In genomic region chr2:127103243-127104165, GRCh38 we compare ENCODE assay signal across 15 cellular contexts. TPM values are rescaled to one million over a fixed set of nuclear protein-coding genes. Genes with fewer than 3 reads are reported as not detected.
A peak's percentile ranks its signal among the peaks of the same experiment; 100 is the strongest.
DNase-seq lines count a peak whose midpoint lies in the region; TF ChIP-seq lines count a peak whose summit lies in the region.
"Had no signal": no experiment of that assay in that cellular context is flagged by ENCODE, and none has a peak within 500 bp of the region (broad histone marks: within the 10 kb centered on the region; RNA-seq: fewer than 3 reads in every experiment).

No MANE protein-coding gene starts in this region.

- H3K4me1 ChIP-seq in esophagus squamous epithelium (peaks cover 0 to 78% (median 31%) of the 10 kb centered on the region in 3 donors), tibial artery (peaks cover 0 to 30% (median 14%) of the 10 kb centered on the region in 4 donors)

- DNase-seq in activated CD8-positive, alpha-beta memory T cell treated with anti-CD3 and anti-CD28 coated beads for 24 hours = peak; percentile 44
- no peak for DNase-seq in activated CD8-positive, alpha-beta memory T cell treated with anti-CD3 and anti-CD28 coated beads, Interleukin-2, amount 50 U/mL, for 48 hours
- DNase-seq in esophagus squamous epithelium (lab: John Stamatoyannopoulos, UW) (no peak), nucleus accumbens (lab: John Stamatoyannopoulos, UW) (peak in 36 of 56 donors; percentile 31 to 76 (median 60)), tibial artery (peak; percentile 16 to 60), cerebellum (ENCODE audit: low spot score) (no peak)
- DNase-seq in stimulated activated CD4-positive, alpha-beta T cell treated with anti-CD3 and anti-CD28 coated beads, Interleukin-4, amount 100 ng/mL, for 1 hour = no peak
- DNase-seq in stimulated activated CD4-positive, alpha-beta T cell treated with anti-CD3 and anti-CD28 coated beads, Interleukin-2, amount 100 ng/mL, for 48 hours = no peak
- DNase-seq: effector memory CD8-positive, alpha-beta T cell; NCI-H1048; NCI-H510A; upper lobe of right lung had no signal

- no peak for TF ChIP-seq POLR2A in esophagus squamous epithelium (IDR thresholded peaks at IDR 0.05)

- H3K27ac ChIP-seq in esophagus squamous epithelium = peak overlapping the region; percentile 16 to 90 (median 81)
- no peak overlapping the region for H3K27ac ChIP-seq in tibial artery
- H3K27ac ChIP-seq: heart left ventricle, upper lobe of right lung had no signal

- H3K9me3 ChIP-seq in esophagus squamous epithelium (no peaks in the 10 kb centered on the region), tibial artery (no peaks in the 10 kb centered on the region)
- H3K9me3 ChIP-seq: heart left ventricle, upper lobe of right lung had no signal

- intact Hi-C loops in esophagus squamous epithelium (cut with DNase I) = no loop called here
- intact Hi-C loops in tibial artery (cut with DNase I; ENCODE audit: low total_unique reads) = no loop called here

- TF ChIP-seq CTCF in esophagus squamous epithelium (IDR thresholded peaks at IDR 0.05) (no peak), tibial artery (IDR thresholded peaks at IDR 0.05) (no peak)

- H3K4me3 ChIP-seq in esophagus squamous epithelium (peak overlapping the region in 1 of 4 donors; percentile 15), tibial artery (no peak overlapping the region)
- H3K4me3 ChIP-seq: GM23338, heart left ventricle, skin epidermis, upper lobe of right lung had no signal

- H3K36me3 ChIP-seq in esophagus squamous epithelium (no peaks in the 10 kb centered on the region), tibial artery (no peaks in the 10 kb centered on the region)
- H3K36me3 ChIP-seq: heart left ventricle, upper lobe of right lung had no signal

- WGBS in esophagus squamous epithelium, 2 donors = 63 to 72% methylated on average over 4 to 20 of the region's 24 CpGs

- H3K27me3 ChIP-seq in esophagus squamous epithelium (peaks cover 0 to 11% (median 0%) of the 10 kb centered on the region in 4 donors), tibial artery (no peaks in the 10 kb centered on the region)
- H3K27me3 ChIP-seq: upper lobe of right lung had no signal

RNA-seq across cellular contexts. Expression of gene BIN1, which starts 3.5 kb away (rescaled TPM):
- total RNA-seq in esophagus squamous epithelium (10 to 100 TPM; 10.8 to 23.3 (median 15.5) TPM), cerebellum (43.7 TPM)

Comparison
In these comparisons a context has a peak if more than half of its experiments do, and no peak if none do; other contexts are left out.
1. DNase-seq: peak in activated CD8-positive, alpha-beta memory T cell treated with anti-CD3 and anti-CD28 coated beads for 24 hours (single experiment), nucleus accumbens (36 of 56) and tibial artery (2 of 2); none in activated CD8-positive, alpha-beta memory T cell treated with anti-CD3 and anti-CD28 coated beads, Interleukin-2, amount 50 U/mL, for 48 hours (single experiment), esophagus squamous epithelium (single experiment), cerebellum (single experiment), stimulated activated CD4-positive, alpha-beta T cell treated with anti-CD3 and anti-CD28 coated beads, Interleukin-4, amount 100 ng/mL, for 1 hour (single experiment) and stimulated activated CD4-positive, alpha-beta T cell treated with anti-CD3 and anti-CD28 coated beads, Interleukin-2, amount 100 ng/mL, for 48 hours (0 of 2).
2. H3K27ac ChIP-seq: peak in esophagus squamous epithelium (4 of 4); none in tibial artery (0 of 2).